Comparison of ENCODE assay signal across 8 cellular contexts in the genomic region with DNA sequence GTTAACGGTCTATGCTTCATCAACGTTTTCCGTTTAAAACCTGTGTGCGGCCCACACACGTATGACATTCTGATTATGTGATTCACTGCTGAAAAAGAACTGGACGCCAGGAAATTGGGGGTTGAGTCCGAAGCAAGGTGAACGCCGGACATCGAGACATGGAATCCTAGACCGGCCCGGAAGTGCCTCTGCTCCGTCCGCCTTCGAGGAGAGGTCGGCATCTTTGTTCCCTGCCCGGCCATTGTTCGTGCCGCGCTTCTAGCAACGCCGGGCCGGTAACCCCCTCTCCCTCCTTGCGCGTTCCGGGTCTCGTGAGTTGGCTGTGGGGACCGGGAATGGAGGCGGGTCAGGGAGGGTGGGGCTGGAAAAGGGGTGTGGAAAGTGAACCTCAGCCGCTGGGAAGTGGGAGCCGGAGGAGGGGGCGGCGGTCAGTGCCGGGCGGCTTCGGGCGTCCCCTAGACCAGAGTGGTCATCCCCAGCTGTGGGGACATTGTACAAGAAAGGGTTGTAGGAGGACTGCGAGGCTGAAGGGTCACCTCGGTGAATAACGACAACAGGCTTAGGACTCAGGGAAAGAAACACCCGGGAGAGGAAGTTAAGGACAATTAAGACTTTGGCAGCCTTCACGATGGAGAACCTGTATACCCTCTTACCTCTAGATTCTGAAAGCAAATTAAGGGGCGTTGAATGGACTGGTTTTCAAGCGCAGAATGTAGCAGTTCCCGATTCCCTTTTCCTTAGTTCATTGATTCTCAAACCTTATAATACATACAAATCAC. TPM values are rescaled to one million over a fixed set of nuclear protein-coding genes. Genes with fewer than 3 reads are reported as not detected.
DNase-seq lines count a peak whose midpoint lies in the region; ATAC-seq and TF ChIP-seq lines count a peak whose summit lies in the region.

A gene (plus strand): TSS at position 220 of the 779 bp plus-strand sequence. CDS start 1,810 bp downstream, outside the sequence.

- H3K4me3 Mint-ChIP-seq in activated CD4-positive, alpha-beta T cell treated with anti-CD3 and anti-CD28 coated beads, Interleukin-2, amount 10 ng/mL, durations not matched to agents 24 days and 14 days: peak within 1 kb of the TSS; percentile 89

- H3K4me3 ChIP-seq in cardiac fibroblast (replicated peaks in 1 of 2; ENCODE audit: low read depth in 2 of 2, low read length in 2 of 2) (peak within 1 kb of the TSS; percentile 74 to 84), gastrocnemius medialis (peak within 1 kb of the TSS; percentile 66 to 88 (median 86))

- peaks cover 0 to 26% of the 10 kb centered on the region in 2 donors for H3K36me3 ChIP-seq in gastrocnemius medialis

- peak; percentile 95 for ATAC-seq in HG02588 (IDR thresholded peaks at IDR 0.05; ENCODE audit: unreplicated experiment)
- peak; percentile 98 for ATAC-seq in SK-N-SH treated with all-trans-retinoic acid at 6 μM for 48 hours
- peak; percentile 93 to 99 for ATAC-seq in gastrocnemius medialis

- in situ Hi-C loops in gastrocnemius medialis (cut with MboI; ENCODE audit: low sequenced_read_pairs in 4 of 4): no loop called here

- peaks cover 26% of the 10 kb centered on the region for H3K4me1 Mint-ChIP-seq in activated CD4-positive, alpha-beta T cell treated with anti-CD3 and anti-CD28 coated beads, Interleukin-2, amount 10 ng/mL, durations not matched to agents 24 days and 14 days

- H3K27me3 Mint-ChIP-seq in activated CD4-positive, alpha-beta T cell treated with anti-CD3 and anti-CD28 coated beads, Interleukin-2, amount 10 ng/mL, durations not matched to agents 24 days and 14 days: peaks cover 37% of the 10 kb centered on the region

- no peaks in the 10 kb centered on the region for H3K9me3 ChIP-seq in gastrocnemius medialis

- H3K9me3 Mint-ChIP-seq in activated CD4-positive, alpha-beta T cell treated with anti-CD3 and anti-CD28 coated beads, Interleukin-2, amount 10 ng/mL, durations not matched to agents 24 days and 14 days: peaks cover 3% of the 10 kb centered on the region

- peaks cover 21% of the 10 kb centered on the region for H3K36me3 Mint-ChIP-seq in activated CD4-positive, alpha-beta T cell treated with anti-CD3 and anti-CD28 coated beads, Interleukin-2, amount 10 ng/mL, durations not matched to agents 24 days and 14 days (ENCODE audit: low read depth)

- intact Hi-C loops in activated CD4-positive, alpha-beta T cell treated with anti-CD3 and anti-CD28 coated beads, Interleukin-2, amount 10 ng/mL, durations not matched to agents 24 days and 14 days (cut with micrococcal nuclease): no loop called here
- intact Hi-C loops in gastrocnemius medialis (cut with DNase I; ENCODE audit: low total_unique reads): loop anchor here (1.0 to 2.0 kb wide), 3 partner anchors 28 to 121 kb away; a partner anchor contains a TSS

- peaks cover 13 to 16% of the 10 kb centered on the region in 2 donors for H3K4me1 ChIP-seq in gastrocnemius medialis

- no peak for TF ChIP-seq POLR2A in gastrocnemius medialis (IDR thresholded peaks at IDR 0.05)

- peak within 1 kb of the TSS; percentile 63 to 80 (median 71) for H3K27ac ChIP-seq in gastrocnemius medialis

- peaks cover 0 to 12% (median 6%) of the 10 kb centered on the region in 3 donors for H3K27me3 ChIP-seq in gastrocnemius medialis

- peak within 1 kb of the TSS; percentile 74 for H3K27ac Mint-ChIP-seq in activated CD4-positive, alpha-beta T cell treated with anti-CD3 and anti-CD28 coated beads, Interleukin-2, amount 10 ng/mL, durations not matched to agents 24 days and 14 days

- DNase-seq in activated CD4-positive, alpha-beta T cell treated with anti-CD3 and anti-CD28 coated beads, Interleukin-2, amount 10 ng/mL, durations not matched to agents 24 days and 14 days: peak; percentile 79
- DNase-seq in activated CD4-positive, alpha-beta T cell treated with anti-CD3 and anti-CD28 coated beads for 1 hour: no peak
- DNase-seq in NCI-H1105 (lab: John Stamatoyannopoulos, UW) (peak; percentile 92), cardiac fibroblast (ENCODE audit: low read depth in 2 of 2) (peak; percentile 92 to 93), iPS-NIHi11 (ENCODE audit: low spot score) (peak; percentile 85), gastrocnemius medialis (peak; percentile 75 to 83)

- TF ChIP-seq CTCF in cardiac fibroblast (IDR thresholded peaks at IDR 0.05; ENCODE audit: low read depth, low read length) (no peak), gastrocnemius medialis (IDR thresholded peaks at IDR 0.05 in 4 of 5, conservative IDR thresholded peaks at IDR 0.05 in 1 of 5) (no peak)

TF ChIP-seq in SK-N-SH treated with all-trans-retinoic acid at 6 μM for 48 hours, 23 proteins besides CTCF, POLR2A, EP300 and RAD21:
- TF ChIP-seq SNAI2 (CRISPR knock-in tag; IDR thresholded peaks at IDR 0.05): peak; percentile 70; the same call in 1 of the 2 replicates
- no peak for TF ChIP-seq ZNF8 (CRISPR knock-in tag; IDR thresholded peaks at IDR 0.05)
- no peak for TF ChIP-seq ZNF565 (CRISPR knock-in tag; conservative IDR thresholded peaks at IDR 0.05; ENCODE audit: low read depth)
- no peak for TF ChIP-seq ZC3H10 (CRISPR knock-in tag; IDR thresholded peaks at IDR 0.05)
- TF ChIP-seq, protein P1, sequence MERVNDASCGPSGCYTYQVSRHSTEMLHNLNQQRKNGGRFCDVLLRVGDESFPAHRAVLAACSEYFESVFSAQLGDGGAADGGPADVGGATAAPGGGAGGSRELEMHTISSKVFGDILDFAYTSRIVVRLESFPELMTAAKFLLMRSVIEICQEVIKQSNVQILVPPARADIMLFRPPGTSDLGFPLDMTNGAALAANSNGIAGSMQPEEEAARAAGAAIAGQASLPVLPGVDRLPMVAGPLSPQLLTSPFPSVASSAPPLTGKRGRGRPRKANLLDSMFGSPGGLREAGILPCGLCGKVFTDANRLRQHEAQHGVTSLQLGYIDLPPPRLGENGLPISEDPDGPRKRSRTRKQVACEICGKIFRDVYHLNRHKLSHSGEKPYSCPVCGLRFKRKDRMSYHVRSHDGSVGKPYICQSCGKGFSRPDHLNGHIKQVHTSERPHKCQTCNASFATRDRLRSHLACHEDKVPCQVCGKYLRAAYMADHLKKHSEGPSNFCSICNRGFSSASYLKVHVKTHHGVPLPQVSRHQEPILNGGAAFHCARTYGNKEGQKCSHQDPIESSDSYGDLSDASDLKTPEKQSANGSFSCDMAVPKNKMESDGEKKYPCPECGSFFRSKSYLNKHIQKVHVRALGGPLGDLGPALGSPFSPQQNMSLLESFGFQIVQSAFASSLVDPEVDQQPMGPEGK (CRISPR knock-in tag; IDR thresholded peaks at IDR 0.05; ENCODE audit: borderline replicate concordance): peak; percentile 23; the same call in 1 of the 2 replicates
- TF ChIP-seq, protein P2, sequence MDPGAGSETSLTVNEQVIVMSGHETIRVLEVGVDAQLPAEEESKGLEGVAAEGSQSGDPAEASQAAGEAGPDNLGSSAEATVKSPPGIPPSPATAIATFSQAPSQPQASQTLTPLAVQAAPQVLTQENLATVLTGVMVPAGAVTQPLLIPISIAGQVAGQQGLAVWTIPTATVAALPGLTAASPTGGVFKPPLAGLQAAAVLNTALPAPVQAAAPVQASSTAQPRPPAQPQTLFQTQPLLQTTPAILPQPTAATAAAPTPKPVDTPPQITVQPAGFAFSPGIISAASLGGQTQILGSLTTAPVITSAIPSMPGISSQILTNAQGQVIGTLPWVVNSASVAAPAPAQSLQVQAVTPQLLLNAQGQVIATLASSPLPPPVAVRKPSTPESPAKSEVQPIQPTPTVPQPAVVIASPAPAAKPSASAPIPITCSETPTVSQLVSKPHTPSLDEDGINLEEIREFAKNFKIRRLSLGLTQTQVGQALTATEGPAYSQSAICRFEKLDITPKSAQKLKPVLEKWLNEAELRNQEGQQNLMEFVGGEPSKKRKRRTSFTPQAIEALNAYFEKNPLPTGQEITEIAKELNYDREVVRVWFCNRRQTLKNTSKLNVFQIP (CRISPR knock-in tag; IDR thresholded peaks at IDR 0.05; ENCODE audit: borderline replicate concordance, low read depth): no peak
- TF ChIP-seq CSDC2 (CRISPR knock-in tag; IDR thresholded peaks at IDR 0.05): no peak
- no peak for TF ChIP-seq TCF4 (CRISPR knock-in tag; IDR thresholded peaks at IDR 0.05; ENCODE audit: borderline replicate concordance)
- no peak for TF ChIP-seq OSR1 (CRISPR knock-in tag; IDR thresholded peaks at IDR 0.05)
- no peak for TF ChIP-seq BACH2 (CRISPR knock-in tag; IDR thresholded peaks at IDR 0.05; ENCODE audit: borderline replicate concordance)
- TF ChIP-seq, protein P3, sequence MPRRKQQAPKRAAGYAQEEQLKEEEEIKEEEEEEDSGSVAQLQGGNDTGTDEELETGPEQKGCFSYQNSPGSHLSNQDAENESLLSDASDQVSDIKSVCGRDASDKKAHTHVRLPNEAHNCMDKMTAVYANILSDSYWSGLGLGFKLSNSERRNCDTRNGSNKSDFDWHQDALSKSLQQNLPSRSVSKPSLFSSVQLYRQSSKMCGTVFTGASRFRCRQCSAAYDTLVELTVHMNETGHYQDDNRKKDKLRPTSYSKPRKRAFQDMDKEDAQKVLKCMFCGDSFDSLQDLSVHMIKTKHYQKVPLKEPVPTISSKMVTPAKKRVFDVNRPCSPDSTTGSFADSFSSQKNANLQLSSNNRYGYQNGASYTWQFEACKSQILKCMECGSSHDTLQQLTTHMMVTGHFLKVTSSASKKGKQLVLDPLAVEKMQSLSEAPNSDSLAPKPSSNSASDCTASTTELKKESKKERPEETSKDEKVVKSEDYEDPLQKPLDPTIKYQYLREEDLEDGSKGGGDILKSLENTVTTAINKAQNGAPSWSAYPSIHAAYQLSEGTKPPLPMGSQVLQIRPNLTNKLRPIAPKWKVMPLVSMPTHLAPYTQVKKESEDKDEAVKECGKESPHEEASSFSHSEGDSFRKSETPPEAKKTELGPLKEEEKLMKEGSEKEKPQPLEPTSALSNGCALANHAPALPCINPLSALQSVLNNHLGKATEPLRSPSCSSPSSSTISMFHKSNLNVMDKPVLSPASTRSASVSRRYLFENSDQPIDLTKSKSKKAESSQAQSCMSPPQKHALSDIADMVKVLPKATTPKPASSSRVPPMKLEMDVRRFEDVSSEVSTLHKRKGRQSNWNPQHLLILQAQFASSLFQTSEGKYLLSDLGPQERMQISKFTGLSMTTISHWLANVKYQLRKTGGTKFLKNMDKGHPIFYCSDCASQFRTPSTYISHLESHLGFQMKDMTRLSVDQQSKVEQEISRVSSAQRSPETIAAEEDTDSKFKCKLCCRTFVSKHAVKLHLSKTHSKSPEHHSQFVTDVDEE (CRISPR knock-in tag; IDR thresholded peaks at IDR 0.05): peak; percentile 21; the same call in 1 of the 2 replicates

RNA-seq across cellular contexts. Expression of the gene that starts here (rescaled TPM):
- 5.2 and 6.3 TPM in 2 replicates for total RNA-seq in activated CD4-positive, alpha-beta T cell treated with anti-CD3 and anti-CD28 coated beads, Interleukin-2, amount 10 ng/mL, durations not matched to agents 24 days and 14 days
- total RNA-seq in gastrocnemius medialis: 1 to 10 TPM; 3.7 to 6.5 (median 4.3) TPM
